In the genomic region with DNA sequence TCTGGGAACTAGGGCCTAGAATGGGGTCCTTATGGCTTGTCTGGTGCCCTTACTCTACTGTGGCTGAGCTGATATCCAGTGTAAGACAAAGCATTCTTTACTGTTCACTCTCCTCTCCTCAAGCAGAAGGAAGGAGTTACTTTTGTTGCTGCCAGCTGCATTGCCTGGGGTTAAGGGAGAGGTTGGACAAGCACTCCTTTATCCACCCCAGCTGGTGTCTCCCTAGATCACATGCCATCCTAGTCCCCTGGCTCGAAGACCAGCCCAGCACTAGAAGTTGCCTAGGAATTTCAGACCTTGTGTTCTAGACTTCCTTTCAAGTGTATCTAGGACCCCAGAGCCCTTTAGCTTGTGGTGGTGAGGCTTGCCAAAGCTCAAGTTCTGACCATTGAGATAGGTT, we compare ENCODE assay signal across 10 cellular contexts.
"Had no signal": no experiment of that assay in that cellular context is flagged by ENCODE, and none has a peak within 500 bp of the region (broad histone marks: within the 10 kb centered on the region; RNA-seq: fewer than 3 reads in every experiment).

No MANE protein-coding gene starts in this region.

- H3K4me1 ChIP-seq: HAP-1 had no signal

- H3K4me2 ChIP-seq: KMS-11 had no signal

- H3K4me3 ChIP-seq: GM23248, HAP-1 had no signal

- H2AFZ ChIP-seq: GM23248 had no signal

- H3K9me3 ChIP-seq: HAP-1 had no signal

- ATAC-seq: HCT116, HepG2 had no signal

- H3K27ac ChIP-seq: GM23248, HL-60, KMS-11 had no signal

- H3K36me3 ChIP-seq: HAP-1 had no signal

- H3K9ac ChIP-seq: GM23248, KMS-11 had no signal

- DNase-seq: GM23248, GOT3, H7, HFFc6, KBM-7 had no signal
